ENCODE assay signal across 9 cellular contexts in the genomic region with DNA sequence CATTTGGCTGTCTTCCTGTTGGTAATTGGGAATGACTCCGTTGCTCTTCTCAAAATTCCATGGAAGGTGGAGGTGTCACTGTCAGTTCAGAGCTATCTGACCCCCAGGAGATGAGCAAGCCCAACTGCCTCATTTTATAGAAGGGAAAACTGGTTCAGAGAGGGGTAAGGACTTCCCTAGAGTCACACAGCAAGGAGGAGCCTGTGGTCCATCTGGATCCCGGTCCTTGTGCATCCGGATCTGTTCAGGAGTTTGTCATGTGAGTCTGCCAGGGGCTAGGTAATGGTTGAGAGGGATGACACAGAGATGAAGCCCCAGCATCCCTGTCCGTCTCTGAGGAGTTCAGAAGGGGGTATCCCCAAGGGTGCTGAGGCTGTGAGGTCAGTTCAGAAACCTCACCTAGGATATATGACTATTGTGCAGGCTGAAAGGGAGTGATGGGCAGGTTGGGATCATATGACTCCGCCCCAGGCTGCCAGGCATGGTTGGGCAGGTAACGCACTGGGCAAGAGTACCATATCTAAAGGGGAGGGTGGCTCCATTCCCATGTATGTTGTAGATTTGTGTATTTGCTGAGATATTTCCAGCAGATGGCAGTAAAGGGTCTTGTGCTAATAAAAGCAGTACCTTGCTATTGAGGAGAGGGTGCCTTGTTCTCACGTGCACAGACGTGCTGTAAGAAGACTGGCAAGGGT. TPM values are rescaled to one million over a fixed set of nuclear protein-coding genes. Genes with fewer than 3 reads are reported as not detected.
DNase-seq lines count a peak whose midpoint lies in the region; ATAC-seq and TF ChIP-seq lines count a peak whose summit lies in the region.
"Had no signal": no experiment of that assay in that cellular context is flagged by ENCODE, and none has a peak within 500 bp of the region (broad histone marks: within the 10 kb centered on the region; RNA-seq: fewer than 3 reads in every experiment).

No MANE protein-coding gene starts in this region.

- no peaks in the 10 kb centered on the region for H3K36me3 ChIP-seq in Peyer's patch
- peaks cover 4% of the 10 kb centered on the region for H3K36me3 ChIP-seq in endodermal cell (ENCODE audit: control insufficient read depth, insufficient read depth, low read length)
- H3K36me3 ChIP-seq in naive thymus-derived CD4-positive, alpha-beta T cell (ENCODE audit: control insufficient read depth in 2 of 3, insufficient read depth in 3 of 3, low read length in 3 of 3), result no peaks in the 10 kb centered on the region

- WGBS in endodermal cell (ENCODE audit: insufficient coverage in 1 of 2, insufficient read length in 1 of 2), 2 experiments, result 72 to 82% methylated on average over 6 to 8 of the region's 8 CpGs

- no peak overlapping the region for H3K27ac Mint-ChIP-seq in endodermal cell
- no peak overlapping the region for H3K27ac Mint-ChIP-seq in naive thymus-derived CD4-positive, alpha-beta T cell
- H3K27ac Mint-ChIP-seq in activated T-helper 1 cell treated with anti-CD3 and anti-CD28 coated beads, Interleukin-12 subunit alpha, Interleukin-12 subunit beta, Interleukin-2, Interleukin-4 antibody, amounts not matched to agents 30 ng/mL and 10 ng/mL and 1 ng/mL, durations not matched to agents 14 hours and 24 hours and 36 hours, result no peak overlapping the region

- no peak overlapping the region for H3K9ac ChIP-seq in endodermal cell (ENCODE audit: extremely low read depth, low read length, poor library complexity, severe bottlenecking)

- H3K4me1 ChIP-seq in Peyer's patch (peaks cover 0 to 1% (median 0%) of the 10 kb centered on the region in 4 donors), endodermal cell (ENCODE audit: control insufficient read depth, insufficient read depth, low read length) (no peaks in the 10 kb centered on the region)
- no peaks in the 10 kb centered on the region for H3K4me1 ChIP-seq in naive thymus-derived CD4-positive, alpha-beta T cell (ENCODE audit: control insufficient read depth in 2 of 2, insufficient read depth in 2 of 2, low read length in 2 of 2)

- H3K4me1 Mint-ChIP-seq in endodermal cell, result no peaks in the 10 kb centered on the region
- peaks cover 2 to 11% (median 6%) of the 10 kb centered on the region in 7 donors for H3K4me1 Mint-ChIP-seq in naive thymus-derived CD4-positive, alpha-beta T cell
- H3K4me1 Mint-ChIP-seq in activated T-helper 1 cell treated with anti-CD3 and anti-CD28 coated beads, Interleukin-12 subunit alpha, Interleukin-12 subunit beta, Interleukin-2, Interleukin-4 antibody, amounts not matched to agents 30 ng/mL and 10 ng/mL and 1 ng/mL, durations not matched to agents 14 hours and 24 hours and 36 hours (ENCODE audit: low read depth), result no peaks in the 10 kb centered on the region

- H3K9me3 ChIP-seq in Peyer's patch, result no peaks in the 10 kb centered on the region
- H3K9me3 ChIP-seq in endodermal cell (ENCODE audit: control insufficient read depth, low read length), result no peaks in the 10 kb centered on the region
- H3K9me3 ChIP-seq in naive thymus-derived CD4-positive, alpha-beta T cell (ENCODE audit: control insufficient read depth in 2 of 3, low read length in 3 of 3), result no peaks in the 10 kb centered on the region

- no peak overlapping the region for H3K4me3 Mint-ChIP-seq in endodermal cell
- no peak overlapping the region for H3K4me3 Mint-ChIP-seq in naive thymus-derived CD4-positive, alpha-beta T cell
- H3K4me3 Mint-ChIP-seq in activated T-helper 1 cell treated with anti-CD3 and anti-CD28 coated beads, Interleukin-12 subunit alpha, Interleukin-12 subunit beta, Interleukin-2, Interleukin-4 antibody, amounts not matched to agents 30 ng/mL and 10 ng/mL and 1 ng/mL, durations not matched to agents 14 hours and 24 hours and 36 hours, result no peak overlapping the region

- peak; percentile 69 for ATAC-seq in naive thymus-derived CD4-positive, alpha-beta T cell
- ATAC-seq in HG02798 (IDR thresholded peaks at IDR 0.05; ENCODE audit: poor library complexity, unreplicated experiment), result no peak

- H3K27ac ChIP-seq in Peyer's patch (no peak overlapping the region), endodermal cell (ENCODE audit: low read depth, low read length) (no peak overlapping the region)
- no peak overlapping the region for H3K27ac ChIP-seq in naive thymus-derived CD4-positive, alpha-beta T cell (ENCODE audit: low read depth, low read length)
- H3K27ac ChIP-seq: SK-N-MC had no signal

- H3K27me3 ChIP-seq in Peyer's patch, result no peaks in the 10 kb centered on the region
- no peaks in the 10 kb centered on the region for H3K27me3 ChIP-seq in endodermal cell (ENCODE audit: control insufficient read depth, insufficient read depth, low read length, poor library complexity, severe bottlenecking)
- no peaks in the 10 kb centered on the region for H3K27me3 ChIP-seq in naive thymus-derived CD4-positive, alpha-beta T cell (ENCODE audit: control insufficient read depth in 2 of 2, insufficient read depth in 2 of 2, low read length in 2 of 2)

- intact Hi-C loops in naive thymus-derived CD4-positive, alpha-beta T cell (cut with micrococcal nuclease), result no loop called here
- intact Hi-C loops in activated T-helper 1 cell treated with anti-CD3 and anti-CD28 coated beads, Interleukin-12 subunit alpha, Interleukin-12 subunit beta, Interleukin-2, Interleukin-4 antibody, amounts not matched to agents 30 ng/mL and 10 ng/mL and 1 ng/mL, durations not matched to agents 14 hours and 24 hours and 36 hours (cut with micrococcal nuclease), result no loop called here

- H3K4me3 ChIP-seq in Peyer's patch (no peak overlapping the region), endodermal cell (ENCODE audit: low read length) (no peak overlapping the region)
- no peak overlapping the region for H3K4me3 ChIP-seq in naive thymus-derived CD4-positive, alpha-beta T cell (ENCODE audit: low read length)
- H3K4me3 ChIP-seq: SK-N-MC had no signal

- CTCF ChIA-PET in naive thymus-derived CD4-positive, alpha-beta T cell (lab: Charles Lee), result interaction anchor here (1.1 kb wide), 1 partner anchor 13 kb away, joined by 3 read pairs; no protein-coding TSS in a partner anchor

- no peaks in the 10 kb centered on the region for H3K27me3 Mint-ChIP-seq in endodermal cell (ENCODE audit: insufficient read depth)
- H3K27me3 Mint-ChIP-seq in naive thymus-derived CD4-positive, alpha-beta T cell, result peaks cover 0 to 10% (median 3%) of the 10 kb centered on the region in 5 donors
- H3K27me3 Mint-ChIP-seq in activated T-helper 1 cell treated with anti-CD3 and anti-CD28 coated beads, Interleukin-12 subunit alpha, Interleukin-12 subunit beta, Interleukin-2, Interleukin-4 antibody, amounts not matched to agents 30 ng/mL and 10 ng/mL and 1 ng/mL, durations not matched to agents 14 hours and 24 hours and 36 hours (ENCODE audit: insufficient read depth), result peaks cover 5% of the 10 kb centered on the region

- H3K9me3 Mint-ChIP-seq in endodermal cell, result no peaks in the 10 kb centered on the region
- H3K9me3 Mint-ChIP-seq in naive thymus-derived CD4-positive, alpha-beta T cell, result peaks cover 0 to 2% (median 0%) of the 10 kb centered on the region in 11 donors
- H3K9me3 Mint-ChIP-seq in activated T-helper 1 cell treated with anti-CD3 and anti-CD28 coated beads, Interleukin-12 subunit alpha, Interleukin-12 subunit beta, Interleukin-2, Interleukin-4 antibody, amounts not matched to agents 30 ng/mL and 10 ng/mL and 1 ng/mL, durations not matched to agents 14 hours and 24 hours and 36 hours, result no peaks in the 10 kb centered on the region

- TF ChIP-seq CTCF in Peyer's patch (IDR thresholded peaks at IDR 0.05) (peak in 4 of 6 experiments; percentile 39 to 45 (median 42)), endodermal cell (conservative IDR thresholded peaks at IDR 0.05) (peak; percentile 69)

- H3K36me3 Mint-ChIP-seq in endodermal cell (ENCODE audit: low read depth), result peaks cover 3% of the 10 kb centered on the region
- no peaks in the 10 kb centered on the region for H3K36me3 Mint-ChIP-seq in naive thymus-derived CD4-positive, alpha-beta T cell
- no peaks in the 10 kb centered on the region for H3K36me3 Mint-ChIP-seq in activated T-helper 1 cell treated with anti-CD3 and anti-CD28 coated beads, Interleukin-12 subunit alpha, Interleukin-12 subunit beta, Interleukin-2, Interleukin-4 antibody, amounts not matched to agents 30 ng/mL and 10 ng/mL and 1 ng/mL, durations not matched to agents 14 hours and 24 hours and 36 hours (ENCODE audit: low read depth)

- POLR2A ChIA-PET in naive thymus-derived CD4-positive, alpha-beta T cell (lab: Charles Lee), result no interaction called here

- DNase-seq in DMS79 (lab: John Stamatoyannopoulos, UW) (peak; percentile 7), KG1 (lab: John Stamatoyannopoulos, UW) (peak; percentile 37), Peyer's patch (no peak), endodermal cell (no peak)
- DNase-seq in naive thymus-derived CD4-positive, alpha-beta T cell, result peak in 6 of 9 donors; percentile 21 to 43 (median 38)
- DNase-seq in activated effector memory CD4-positive, alpha-beta T cell treated with anti-CD3 and anti-CD28 coated beads, Interleukin-2, amount 50 U/mL, for 16 hours, result no peak
- no peak for DNase-seq in activated T-helper 1 cell treated with anti-CD3 and anti-CD28 coated beads, Interleukin-12 subunit alpha, Interleukin-12 subunit beta, Interleukin-2, Interleukin-4 antibody, amounts not matched to agents 30 ng/mL and 10 ng/mL and 1 ng/mL, durations not matched to agents 14 hours and 24 hours and 36 hours (ENCODE audit: low spot score)

- no peak for TF ChIP-seq POLR2A in Peyer's patch (IDR thresholded peaks at IDR 0.05)

RNA-seq across cellular contexts. Expression of gene SLC29A3, which starts 16.0 kb away (rescaled TPM):
- total RNA-seq in Peyer's patch, result 1 to 10 TPM in 3 of 4 donors, not detected in 1; 1.9 to 4.4 (median 2.8) TPM
- 10 to 100 TPM; 14.1 to 16.8 TPM for total RNA-seq in endodermal cell
- polyA plus RNA-seq in endodermal cell (2013, experiment 1 of 2), result 11.4 TPM
- 9.7 TPM for polyA plus RNA-seq in endodermal cell (2013, experiment 2 of 2)
- 1 to 10 TPM; 3.5 to 7.2 (median 5.1) TPM for total RNA-seq in naive thymus-derived CD4-positive, alpha-beta T cell
- 10 to 100 TPM in 1 of 2 donors, 1 to 10 TPM in 1; 4.8 to 11.2 TPM for polyA plus RNA-seq in naive thymus-derived CD4-positive, alpha-beta T cell
- 6.6 and 6.8 TPM in 2 replicates for total RNA-seq in activated T-helper 1 cell treated with anti-CD3 and anti-CD28 coated beads, Interleukin-12 subunit alpha, Interleukin-12 subunit beta, Interleukin-2, Interleukin-4 antibody, amounts not matched to agents 30 ng/mL and 10 ng/mL and 1 ng/mL, durations not matched to agents 14 hours and 24 hours and 36 hours

Comparison
In these comparisons a context has a peak if more than half of its experiments do, and no peak if none do; other contexts are left out.
1. DNase-seq: peak in DMS79 (single experiment), KG1 (single experiment) and naive thymus-derived CD4-positive, alpha-beta T cell (6 of 9); none in Peyer's patch (0 of 3), endodermal cell (single experiment), activated effector memory CD4-positive, alpha-beta T cell treated with anti-CD3 and anti-CD28 coated beads, Interleukin-2, amount 50 U/mL, for 16 hours (single experiment) and activated T-helper 1 cell treated with anti-CD3 and anti-CD28 coated beads, Interleukin-12 subunit alpha, Interleukin-12 subunit beta, Interleukin-2, Interleukin-4 antibody, amounts not matched to agents 30 ng/mL and 10 ng/mL and 1 ng/mL, durations not matched to agents 14 hours and 24 hours and 36 hours (single experiment).